ENCODE assay signal across 8 cellular contexts in genomic region chrX:154370882-154371770, GRCh38.
DNase-seq lines count a peak whose midpoint lies in the region; ATAC-seq, FAIRE-seq and TF ChIP-seq lines count a peak whose summit lies in the region.

No MANE protein-coding gene starts in this region.

- peaks cover 5% of the 10 kb centered on the region for H3K4me1 Mint-ChIP-seq in nephron

- peaks cover 44% of the 10 kb centered on the region for H3K79me2 ChIP-seq in KMS-11 (ENCODE audit: insufficient read depth, low read depth)

- no peak for FAIRE-seq in RCC 7860 (lab: Jason Lieb, UNC)

- peak overlapping the region; percentile 84 to 90 (median 88) for H3K4me3 Mint-ChIP-seq in nephron

- H2AFZ ChIP-seq in KMS-11 (ENCODE audit: low read depth): peak overlapping the region; percentile 18; the same call in 1 of the 2 replicates

- DNase-seq in DMS114 treated with DMSO at 0.1 percent for 48 hours (lab: John Stamatoyannopoulos, UW; ENCODE audit: unreplicated experiment) (peak; percentile 51), RCC 7860 (ENCODE audit: low spot score) (peak; percentile 88), fibroblast of peridontal ligament (ENCODE audit: extremely low read depth) (peak; percentile 90)
- peak; percentile 82 to 87 for DNase-seq in activated T-helper 1 cell treated with anti-CD3 and anti-CD28 coated beads, Interleukin-2, amount 50 U/mL, for 16 hours (ENCODE audit: low read depth in 1 of 2, low spot score in 1 of 2)
- DNase-seq in stimulated activated naive CD4-positive, alpha-beta T cell treated with Interleukin-2 at 50 U/mL for 16 hours (lab: John Stamatoyannopoulos, UW): peak; percentile 90

- peaks cover 10% of the 10 kb centered on the region for H3K9me3 Mint-ChIP-seq in nephron

- H3K4me1 ChIP-seq in KMS-11 (ENCODE audit: low read depth, poor library complexity, severe bottlenecking): peaks cover 38% of the 10 kb centered on the region

- peak overlapping the region; percentile 57; the same call in 1 of the 2 replicates for H3K4me2 ChIP-seq in KMS-11

- H3K27ac Mint-ChIP-seq in nephron: peak overlapping the region; percentile 51 to 86 (median 75)

- no peak overlapping the region for H3K4me3 ChIP-seq in KMS-11 (IDR thresholded peaks at IDR 0.05; ENCODE audit: insufficient read depth, low read depth, low read length)

- no peaks in the 10 kb centered on the region for H3K27me3 ChIP-seq in KMS-11 (ENCODE audit: insufficient read depth, low read depth)

- TF ChIP-seq CTCF in KMS-11 (conservative IDR thresholded peaks at IDR 0.05; ENCODE audit: low read depth, low read length) (no peak), nephron (IDR thresholded peaks at IDR 0.05; ENCODE audit: unreplicated experiment in 3 of 3) (no peak)

- peak overlapping the region; percentile 74 for H3K27ac ChIP-seq in KMS-11

- peak overlapping the region; percentile 69 for H3K9ac ChIP-seq in KMS-11

- ATAC-seq in GM21723 (IDR thresholded peaks at IDR 0.05; ENCODE audit: unreplicated experiment): peak; percentile 61

- no peaks in the 10 kb centered on the region; the same call in 1 of the 2 replicates for H3K36me3 ChIP-seq in KMS-11 (ENCODE audit: insufficient read depth)

- H4K20me1 ChIP-seq in KMS-11 (ENCODE audit: insufficient read depth): no peaks in the 10 kb centered on the region

- H3K36me3 Mint-ChIP-seq in nephron (ENCODE audit: low read depth): peaks cover 12% of the 10 kb centered on the region

- H3K27me3 Mint-ChIP-seq in nephron (ENCODE audit: low read depth): no peaks in the 10 kb centered on the region
